In genomic region chr17:56988901-56989572, GRCh38 we compare ENCODE assay signal across 14 cellular contexts. TPM values are rescaled to one million over a fixed set of nuclear protein-coding genes. Genes with fewer than 3 reads are reported as not detected.
A peak's percentile ranks its signal among the peaks of the same experiment; 100 is the strongest.
DNase-seq lines count a peak whose midpoint lies in the region; ATAC-seq lines count a peak whose summit lies in the region.
"Had no signal": no experiment of that assay in that cellular context is flagged by ENCODE, and none has a peak within 500 bp of the region (broad histone marks: within the 10 kb centered on the region; RNA-seq: fewer than 3 reads in every experiment).

No MANE protein-coding gene starts in this region.

- H3K27me3 Mint-ChIP-seq in activated naive CD4-positive, alpha-beta T cell treated with anti-CD3 and anti-CD28 coated beads, Interleukin-2, amount 10 ng/mL, durations not matched to agents 7 days and 5 days: no peaks in the 10 kb centered on the region
- H3K27me3 Mint-ChIP-seq in naive thymus-derived CD8-positive, alpha-beta T cell: no peaks in the 10 kb centered on the region
- H3K27me3 Mint-ChIP-seq: B cell; CD4-positive, alpha-beta T cell had no signal

- ATAC-seq in GM19397 (IDR thresholded peaks at IDR 0.05; ENCODE audit: unreplicated experiment): no peak
- ATAC-seq in naive thymus-derived CD8-positive, alpha-beta T cell: no peak
- ATAC-seq: A549; CD8-positive, alpha-beta T cell had no signal

- POLR2A ChIA-PET in naive thymus-derived CD8-positive, alpha-beta T cell (lab: Charles Lee): interaction anchor here (0.7 kb wide), 1 partner anchor 9 kb away, joined by 7 read pairs; no protein-coding TSS in a partner anchor

- no peaks in the 10 kb centered on the region for H3K4me1 Mint-ChIP-seq in activated naive CD4-positive, alpha-beta T cell treated with anti-CD3 and anti-CD28 coated beads, Interleukin-2, amount 10 ng/mL, durations not matched to agents 7 days and 5 days
- H3K4me1 Mint-ChIP-seq in naive thymus-derived CD8-positive, alpha-beta T cell: peaks cover 0 to 8% (median 3%) of the 10 kb centered on the region in 4 donors

- H3K27ac Mint-ChIP-seq in activated naive CD4-positive, alpha-beta T cell treated with anti-CD3 and anti-CD28 coated beads, Interleukin-2, amount 10 ng/mL, durations not matched to agents 7 days and 5 days: peak overlapping the region; percentile 37
- H3K27ac Mint-ChIP-seq in naive thymus-derived CD8-positive, alpha-beta T cell: no peak overlapping the region
- H3K27ac Mint-ChIP-seq: B cell; CD4-positive, alpha-beta T cell; CD8-positive, alpha-beta T cell had no signal

- peaks cover 1% of the 10 kb centered on the region for H3K36me3 Mint-ChIP-seq in activated naive CD4-positive, alpha-beta T cell treated with anti-CD3 and anti-CD28 coated beads, Interleukin-2, amount 10 ng/mL, durations not matched to agents 7 days and 5 days
- peaks cover 0 to 71% (median 28%) of the 10 kb centered on the region in 3 donors for H3K36me3 Mint-ChIP-seq in naive thymus-derived CD8-positive, alpha-beta T cell

- CTCF ChIA-PET in activated naive CD4-positive, alpha-beta T cell treated with anti-CD3 and anti-CD28 coated beads, Interleukin-2, amount 10 ng/mL, durations not matched to agents 7 days and 5 days (lab: Charles Lee): no interaction called here

- no peak overlapping the region for H3K4me3 Mint-ChIP-seq in activated naive CD4-positive, alpha-beta T cell treated with anti-CD3 and anti-CD28 coated beads, Interleukin-2, amount 10 ng/mL, durations not matched to agents 7 days and 5 days
- no peak overlapping the region for H3K4me3 Mint-ChIP-seq in naive thymus-derived CD8-positive, alpha-beta T cell
- H3K4me3 Mint-ChIP-seq: B cell; CD4-positive, alpha-beta T cell; CD8-positive, alpha-beta T cell had no signal

- H3K9me3 Mint-ChIP-seq in activated naive CD4-positive, alpha-beta T cell treated with anti-CD3 and anti-CD28 coated beads, Interleukin-2, amount 10 ng/mL, durations not matched to agents 7 days and 5 days: no peaks in the 10 kb centered on the region
- no peaks in the 10 kb centered on the region for H3K9me3 Mint-ChIP-seq in naive thymus-derived CD8-positive, alpha-beta T cell
- H3K9me3 Mint-ChIP-seq: CD4-positive, alpha-beta T cell; CD8-positive, alpha-beta T cell had no signal

- DNase-seq in activated naive CD4-positive, alpha-beta T cell treated with anti-CD3 and anti-CD28 coated beads, Interleukin-2, amount 10 ng/mL, durations not matched to agents 7 days and 5 days: no peak
- no peak for DNase-seq in activated naive CD4-positive, alpha-beta T cell treated with Interleukin-2 at 50 U/mL for 16 hours
- DNase-seq in islet precursor cell: peak; percentile 21
- DNase-seq in naive thymus-derived CD8-positive, alpha-beta T cell: no peak
- DNase-seq: AML-193; Caco-2; Calu3; CD4-positive, alpha-beta T cell; CD8-positive, alpha-beta T cell; DMS79 treated with DMSO at 0.1 percent for 48 hours; GF-D8 had no signal

RNA-seq across cellular contexts. Expression of gene SCPEP1, which starts 11.1 kb away (rescaled TPM):
- 10 to 100 TPM; 31.2 to 32.7 TPM for total RNA-seq in naive thymus-derived CD8-positive, alpha-beta T cell
- polyA plus RNA-seq in naive thymus-derived CD8-positive, alpha-beta T cell: 10 to 100 TPM; 17.6 to 28.2 (median 25.7) TPM

RNA-seq across cellular contexts. Expression of gene COIL, which starts 28.2 kb away (rescaled TPM):
- 10 to 100 TPM; 21.6 to 24.2 TPM for total RNA-seq in naive thymus-derived CD8-positive, alpha-beta T cell
- polyA plus RNA-seq in naive thymus-derived CD8-positive, alpha-beta T cell: 10 to 100 TPM; 12.0 to 18.8 (median 12.8) TPM
